ENCODE assay signal across 10 cellular contexts in genomic region chr10:24968951-24969350, GRCh38. TPM values are rescaled to one million over a fixed set of nuclear protein-coding genes. Genes with fewer than 3 reads are reported as not detected.
"Had no signal": no experiment of that assay in that cellular context is flagged by ENCODE, and none has a peak within 500 bp of the region (broad histone marks: within the 10 kb centered on the region; RNA-seq: fewer than 3 reads in every experiment).

No MANE protein-coding gene starts in this region.

RNA-seq across cellular contexts. Expression of gene PRTFDC1, which starts 16.5 kb away (rescaled TPM):
- total RNA-seq: activated B cell treated with CpG ODN at 0.5 μM for 24 hours had no signal

RNA-seq across cellular contexts. Expression of gene ENKUR, which starts 47.0 kb away (rescaled TPM):
- total RNA-seq: activated B cell treated with CpG ODN at 0.5 μM for 24 hours; activated CD4-positive, alpha-beta memory T cell treated with anti-CD3 and anti-CD28 coated beads for 36 hours; activated CD4-positive, alpha-beta memory T cell treated with anti-CD3 and anti-CD28 coated beads, Interleukin-2, amount 10 ng/mL, durations not matched to agents 7 days and 5 days; activated CD4-positive, alpha-beta T cell treated with anti-CD3 and anti-CD28 coated beads, Interleukin-2, amount 10 ng/mL, durations not matched to agents 24 days and 14 days; activated CD4-positive, alpha-beta T cell treated with anti-CD3 and anti-CD28 coated beads, Interleukin-2, amount 10 ng/mL, durations not matched to agents 7 days and 5 days; activated CD8-positive, alpha-beta memory T cell treated with anti-CD3 and anti-CD28 coated beads, Interleukin-2, amount 10 ng/mL, durations not matched to agents 7 days and 5 days; activated CD8-positive, alpha-beta T cell treated with anti-CD3 and anti-CD28 coated beads for 36 hours; activated CD8-positive, alpha-beta T cell treated with anti-CD3 and anti-CD28 coated beads, Interleukin-2, amount 10 ng/mL, durations not matched to agents 7 days and 5 days; T-helper 2 cell treated with Interferon-gamma antibody and Interleukin-4, amounts not matched to agents 100 ng/mL and 5 ng/mL, for 36 hours; WTC11 had no signal
